ENCODE assay signal across 9 cellular contexts in genomic region chr11:122069946-122070345, GRCh38. TPM values are rescaled to one million over a fixed set of nuclear protein-coding genes. Genes with fewer than 3 reads are reported as not detected.
DNase-seq lines count a peak whose midpoint lies in the region; ATAC-seq, FAIRE-seq and TF ChIP-seq lines count a peak whose summit lies in the region.
"Had no signal": no experiment of that assay in that cellular context is flagged by ENCODE, and none has a peak within 500 bp of the region (broad histone marks: within the 10 kb centered on the region; RNA-seq: fewer than 3 reads in every experiment).

No MANE protein-coding gene starts in this region.

- WGBS in esophagus muscularis mucosa = 18% methylated on average over 4 of the region's 4 CpGs

- H3K27ac ChIP-seq in esophagus muscularis mucosa (replicated peaks in 1 of 4) = peak overlapping the region; percentile 17 to 36 (median 29)
- H3K27ac ChIP-seq: 22Rv1 had no signal

- H3K9me3 ChIP-seq in esophagus muscularis mucosa = no peaks in the 10 kb centered on the region

- ATAC-seq in GM19455 (IDR thresholded peaks at IDR 0.05; ENCODE audit: unreplicated experiment) = no peak

- peak overlapping the region in 3 of 4 donors; percentile 15 to 30 (median 16) for H3K4me3 ChIP-seq in esophagus muscularis mucosa

- no peak for FAIRE-seq in GM19239 (lab: Jason Lieb, UNC)

- H3K36me3 ChIP-seq in esophagus muscularis mucosa = peaks cover 0 to 4% (median 0%) of the 10 kb centered on the region in 4 donors

- TF ChIP-seq CTCF in esophagus muscularis mucosa (IDR thresholded peaks at IDR 0.05) = no peak

- peak; percentile 56 for DNase-seq in DMS 273 (lab: John Stamatoyannopoulos, UW; ENCODE audit: unreplicated experiment)
- DNase-seq in DMS 273 treated with DMSO at 0.1 percent for 48 hours (lab: John Stamatoyannopoulos, UW) = no peak
- peak; percentile 69 for DNase-seq in NCI-H748 (lab: John Stamatoyannopoulos, UW; ENCODE audit: unreplicated experiment)
- no peak for DNase-seq in esophagus muscularis mucosa (ENCODE audit: extremely low spot score)
- DNase-seq in non-pigmented ciliary epithelial cell (ENCODE audit: low read depth) = peak; percentile 64
- DNase-seq in GM19239 (ENCODE audit: insufficient read length, low spot score) = no peak
- DNase-seq in stimulated activated CD4-positive, alpha-beta T cell treated with anti-CD3 and anti-CD28 coated beads, Interleukin-4, amount 100 ng/mL, for 1 hour = no peak

- H3K27me3 ChIP-seq in esophagus muscularis mucosa = no peaks in the 10 kb centered on the region

- TF ChIP-seq EP300 in esophagus muscularis mucosa (IDR thresholded peaks at IDR 0.05) = no peak

- TF ChIP-seq POLR2A in esophagus muscularis mucosa (IDR thresholded peaks at IDR 0.05; ENCODE audit: low read depth) = no peak

- peaks cover 13 to 58% (median 46%) of the 10 kb centered on the region in 4 donors for H3K4me1 ChIP-seq in esophagus muscularis mucosa

- intact Hi-C loops in esophagus muscularis mucosa (cut with DNase I) = no loop called here

RNA-seq across cellular contexts. Expression of gene BLID, which starts 46.1 kb away (rescaled TPM):
- total RNA-seq in esophagus muscularis mucosa = 1 to 10 TPM in 2 of 4 donors, under 1 TPM in 1, not detected in 1; 0.99 to 3.3 (median 1.3) TPM

Comparison
In these comparisons a context has a peak if more than half of its experiments do, and no peak if none do; other contexts are left out.
1. DNase-seq: peak in DMS 273 (single experiment), NCI-H748 (single experiment) and non-pigmented ciliary epithelial cell (single experiment); none in DMS 273 treated with DMSO at 0.1 percent for 48 hours (single experiment), esophagus muscularis mucosa (single experiment), GM19239 (single experiment) and stimulated activated CD4-positive, alpha-beta T cell treated with anti-CD3 and anti-CD28 coated beads, Interleukin-4, amount 100 ng/mL, for 1 hour (single experiment).